30 cellular contexts compared by ENCODE assay signal in the genomic region with DNA sequence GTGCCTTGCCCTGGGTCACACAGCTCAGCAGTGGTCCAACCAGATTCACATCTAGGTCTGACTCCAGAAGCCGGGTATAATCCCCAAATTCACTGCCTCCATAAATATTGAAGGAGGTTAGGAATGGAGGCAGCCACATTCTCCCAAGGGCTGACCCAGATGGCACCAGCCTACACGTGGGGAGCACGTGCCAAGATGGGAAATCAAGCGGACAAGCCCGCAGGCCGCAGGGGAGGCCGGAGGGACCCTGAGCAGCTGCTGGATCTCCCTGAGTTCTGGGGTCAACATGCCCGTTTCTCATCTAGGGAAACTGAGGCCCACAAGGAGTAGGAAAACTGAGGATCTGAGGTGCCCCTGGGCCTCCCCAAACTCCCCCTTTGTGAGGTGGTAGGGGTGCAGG.
"Had no signal": no experiment of that assay in that cellular context is flagged by ENCODE, and none has a peak within 500 bp of the region (broad histone marks: within the 10 kb centered on the region; RNA-seq: fewer than 3 reads in every experiment).

No MANE protein-coding gene starts in this region.

- H3K4me3 ChIP-seq: adrenal gland, ascending aorta, body of pancreas, breast epithelium, cardiac muscle cell had no signal

- ATAC-seq: activated naive CD8-positive, alpha-beta T cell treated with anti-CD3 and anti-CD28 coated beads, Interleukin-2, amount 50 U/mL, for 24 hours; body of pancreas had no signal

- H3K27me3 ChIP-seq: adrenal gland, ascending aorta, body of pancreas, brain microvascular endothelial cell, breast epithelium had no signal

- H3K36me3 ChIP-seq: adrenal gland, ascending aorta, brain microvascular endothelial cell, breast epithelium, cardiac muscle cell had no signal

- FAIRE-seq: astrocyte had no signal

- DNase-seq: activated effector memory CD4-positive, alpha-beta T cell treated with anti-CD3 and anti-CD28 coated beads, Interleukin-2, amount 50 U/mL, for 16 hours; activated effector memory CD4-positive, alpha-beta T cell treated with Interleukin-2 at 50 U/mL for 16 hours; activated gamma-delta T cell; activated gamma-delta T cell treated with Interleukin-2 at 50 U/mL for 16 hours; activated naive CD4-positive, alpha-beta T cell; activated naive CD4-positive, alpha-beta T cell treated with anti-CD3 and anti-CD28 coated beads for 36 hours; activated naive CD4-positive, alpha-beta T cell treated with anti-CD3 and anti-CD28 coated beads, Interleukin-2, amount 10 ng/mL, durations not matched to agents 7 days and 5 days; activated naive CD4-positive, alpha-beta T cell treated with anti-CD3 and anti-CD28 coated beads, Interleukin-2, amount 50 U/mL, for 16 hours; activated naive CD4-positive, alpha-beta T cell treated with Interleukin-2 at 50 U/mL for 16 hours; activated naive CD8-positive, alpha-beta T cell treated with anti-CD3 and anti-CD28 coated beads for 36 hours; activated naive CD8-positive, alpha-beta T cell treated with anti-CD3 and anti-CD28 coated beads, Interleukin-2, amount 10 ng/mL, durations not matched to agents 7 days and 5 days; activated naive CD8-positive, alpha-beta T cell treated with anti-CD3 and anti-CD28 coated beads, Interleukin-2, amount 50 U/mL, for 24 hours; activated T-cell treated with anti-CD3 and anti-CD28 coated beads, Interleukin-2, amount 50 U/mL, for 1 hour; activated T-cell treated with anti-CD3 and anti-CD28 coated beads, Interleukin-2, amount 50 U/mL, for 24 hours; activated T-cell treated with anti-CD3 and anti-CD28 coated beads, Interleukin-2, amount 50 U/mL, for 4 hours; activated T-cell treated with anti-CD3 and anti-CD28 coated beads, Interleukin-2, amount 50 U/mL, for 48 hours; adrenal gland; amniotic stem cell; amygdala; anterior cingulate cortex; aorta; body of pancreas; brain microvascular endothelial cell; caudate nucleus; central memory CD4-positive, alpha-beta T cell; cerebellar nuclear complex had no signal

- H3K9me3 ChIP-seq: adrenal gland, ascending aorta, body of pancreas, breast epithelium had no signal

- H3K27ac ChIP-seq: adrenal gland, ascending aorta, body of pancreas, brain microvascular endothelial cell, breast epithelium, cardiac muscle cell had no signal

- H3K4me1 ChIP-seq: adrenal gland, ascending aorta, body of pancreas, breast epithelium had no signal
